8 cellular contexts compared by ENCODE assay signal in genomic region chrX:56788717-56789122, GRCh38. TPM values are rescaled to one million over a fixed set of nuclear protein-coding genes. Genes with fewer than 3 reads are reported as not detected.
DNase-seq lines count a peak whose midpoint lies in the region; ATAC-seq and TF ChIP-seq lines count a peak whose summit lies in the region.

No MANE protein-coding gene starts in this region.

- H3K4me3 Mint-ChIP-seq in type B pancreatic cell = no peak overlapping the region

- H3K9me3 ChIP-seq in body of pancreas = no peaks in the 10 kb centered on the region

- H3K4me1 Mint-ChIP-seq in type B pancreatic cell (ENCODE audit: unreplicated experiment) = peaks cover 5% of the 10 kb centered on the region

- no peak for TF ChIP-seq POLR2A in body of pancreas (IDR thresholded peaks at IDR 0.05)

- no peaks in the 10 kb centered on the region for H3K4me1 ChIP-seq in body of pancreas

- peaks cover 19% of the 10 kb centered on the region for H3K36me3 Mint-ChIP-seq in type B pancreatic cell

- ATAC-seq in GM18867 (IDR thresholded peaks at IDR 0.05; ENCODE audit: unreplicated experiment) (peak; percentile 68), body of pancreas (no peak)

- WGBS in body of pancreas, 2 donors = 44 to 94% methylated on average over 7 of the region's 7 CpGs

- intact Hi-C loops in body of pancreas (cut with DNase I) (no loop called here), posterior cingulate gyrus (cut with DNase I) (no loop called here)

- H3K27ac ChIP-seq in body of pancreas = no peak overlapping the region

- H3K4me3 ChIP-seq in body of pancreas = no peak overlapping the region

- TF ChIP-seq CTCF in body of pancreas (IDR thresholded peaks at IDR 0.05) (peak in 4 of 7 experiments; percentile 11 to 59 (median 52)), type B pancreatic cell (conservative IDR thresholded peaks at IDR 0.05) (no peak)

- no peaks in the 10 kb centered on the region for H3K27me3 ChIP-seq in body of pancreas

- peaks cover 10% of the 10 kb centered on the region for H3K9me3 Mint-ChIP-seq in type B pancreatic cell

- no peak overlapping the region for H3K27ac Mint-ChIP-seq in type B pancreatic cell

- DNase-seq in HT1080 (ENCODE audit: low read depth) (peak; percentile 50), body of pancreas (peak in 3 of 4 donors; percentile 34 to 68 (median 67)), posterior cingulate gyrus (peak in 8 of 10 donors; percentile 49 to 96 (median 76)), type B pancreatic cell (ENCODE audit: extremely low spot score, unreplicated experiment) (no peak), T1000 (lab: John Stamatoyannopoulos, UW) (no peak), NCI-H1105 treated with DMSO at 0.1 percent for 48 hours (lab: John Stamatoyannopoulos, UW) (no peak)
- DNase-seq in activated CD4-positive, alpha-beta T cell treated with anti-CD3 and anti-CD28 coated beads, Interleukin-2, amount 50 U/mL, for 4 hours = no peak

- no peaks in the 10 kb centered on the region for H3K27me3 Mint-ChIP-seq in type B pancreatic cell

- H3K36me3 ChIP-seq in body of pancreas (replicated peaks in 1 of 2; ENCODE audit: insufficient read depth in 1 of 2, low read depth in 2 of 2) = no peaks in the 10 kb centered on the region

RNA-seq across cellular contexts. Expression of gene NBDY, which starts 59.7 kb away (rescaled TPM):
- 7.7 and 12.8 TPM in 2 replicates for total RNA-seq in HT1080 (2014; rRNA removed; shearing (Covaris generic))
- 35.7 and 43.4 TPM in 2 replicates for polyA plus RNA-seq in HT1080 (2015; cell fraction: cytosol; rRNA removed)
- polyA plus RNA-seq in HT1080 (2015; cell fraction: nucleus; rRNA removed) = 8.9 and 12.6 TPM in 2 replicates
- total RNA-seq in body of pancreas = 10 to 100 TPM in 1 of 2 donors, 1 to 10 TPM in 1; 3.6 to 12.2 TPM
- total RNA-seq in type B pancreatic cell (ENCODE audit: low replicate concordance) = 52.5 and 55.1 TPM in 2 replicates

Comparison
In these comparisons a context has a peak if more than half of its experiments do, and no peak if none do; other contexts are left out.
1. DNase-seq: peak in HT1080 (single experiment), body of pancreas (3 of 4) and posterior cingulate gyrus (8 of 10); none in type B pancreatic cell (single experiment), T1000 (single experiment), NCI-H1105 treated with DMSO at 0.1 percent for 48 hours (single experiment) and activated CD4-positive, alpha-beta T cell treated with anti-CD3 and anti-CD28 coated beads, Interleukin-2, amount 50 U/mL, for 4 hours (0 of 2).